24 cellular contexts compared by ENCODE assay signal in genomic region chr2:196195758-196196157, GRCh38. TPM values are rescaled to one million over a fixed set of nuclear protein-coding genes. Genes with fewer than 3 reads are reported as not detected.
DNase-seq lines count a peak whose midpoint lies in the region; ATAC-seq lines count a peak whose summit lies in the region.
"Had no signal": no experiment of that assay in that cellular context is flagged by ENCODE, and none has a peak within 500 bp of the region (broad histone marks: within the 10 kb centered on the region; RNA-seq: fewer than 3 reads in every experiment).

No MANE protein-coding gene starts in this region.

- intact Hi-C loops in activated CD4-positive, alpha-beta T cell treated with anti-CD3 and anti-CD28 coated beads for 36 hours (cut with DNase I, micrococcal nuclease): loop anchor here in 1 of 2 experiments (1.0 kb wide), 1 partner anchor 12 kb away; no protein-coding TSS in a partner anchor
- intact Hi-C loops in activated CD4-positive, alpha-beta T cell treated with anti-CD3 and anti-CD28 coated beads, Interleukin-2, amount 10 ng/mL, durations not matched to agents 24 days and 14 days (cut with micrococcal nuclease): loop anchor here (1.0 kb wide), 1 partner anchor 9 kb away; no protein-coding TSS in a partner anchor

- ATAC-seq in activated CD4-positive, alpha-beta T cell treated with anti-CD3 and anti-CD28 coated beads for 36 hours: no peak
- no peak for ATAC-seq in stimulated activated naive CD8-positive, alpha-beta T cell treated with anti-CD3 and anti-CD28 coated beads, Interleukin-15, Interleukin-2, amounts not matched to agents 100 U/mL and 50 U/mL, for 24 hours
- ATAC-seq in activated naive CD8-positive, alpha-beta T cell treated with anti-CD3 and anti-CD28 coated beads, Interleukin-2, amount 50 U/mL, for 24 hours: no peak
- ATAC-seq in GM19452 (IDR thresholded peaks at IDR 0.05; ENCODE audit: unreplicated experiment): no peak
- ATAC-seq: left cardiac atrium had no signal

- no peak overlapping the region for H3K4me3 Mint-ChIP-seq in activated CD4-positive, alpha-beta T cell treated with anti-CD3 and anti-CD28 coated beads for 36 hours
- no peak overlapping the region for H3K4me3 Mint-ChIP-seq in activated CD4-positive, alpha-beta T cell treated with anti-CD3 and anti-CD28 coated beads, Interleukin-2, amount 10 ng/mL, durations not matched to agents 24 days and 14 days
- peak overlapping the region; percentile 15 for H3K4me3 Mint-ChIP-seq in stimulated activated naive CD8-positive, alpha-beta T cell treated with anti-CD3 and anti-CD28 coated beads, Interleukin-15, Interleukin-2, amounts not matched to agents 100 ng/mL and 50 ng/mL, for 24 hours
- no peak overlapping the region for H3K4me3 Mint-ChIP-seq in activated naive CD8-positive, alpha-beta T cell treated with anti-CD3 and anti-CD28 coated beads, Interleukin-2, amount 50 U/mL, for 24 hours
- H3K4me3 Mint-ChIP-seq: T-helper 1 cell treated with Interleukin-12 subunit alpha and Interleukin-12 subunit beta and Interleukin-4 antibody, amounts not matched to agents 30 μg/mL and 1 μg/mL, for 36 hours had no signal

- DNase-seq in activated CD4-positive, alpha-beta T cell treated with anti-CD3 and anti-CD28 coated beads for 36 hours: no peak
- DNase-seq in activated CD4-positive, alpha-beta T cell treated with anti-CD3 and anti-CD28 coated beads, Interleukin-2, amount 10 ng/mL, durations not matched to agents 24 days and 14 days: no peak
- no peak for DNase-seq in stimulated activated naive CD8-positive, alpha-beta T cell treated with anti-CD3 and anti-CD28 coated beads, Interleukin-15, Interleukin-2, amounts not matched to agents 100 U/mL and 50 U/mL, for 24 hours
- DNase-seq in activated naive CD8-positive, alpha-beta T cell treated with anti-CD3 and anti-CD28 coated beads, Interleukin-2, amount 50 U/mL, for 24 hours: no peak
- no peak for DNase-seq in DMS53 treated with DMSO at 0.1 percent for 48 hours (lab: John Stamatoyannopoulos, UW; ENCODE audit: unreplicated experiment)
- no peak for DNase-seq in AML-193 (lab: John Stamatoyannopoulos, UW)
- DNase-seq: 8988T; activated CD8-positive, alpha-beta memory T cell treated with anti-CD3 and anti-CD28 coated beads, Interleukin-2, amount 50 U/mL, for 4 hours; activated effector memory CD4-positive, alpha-beta T cell treated with Interleukin-2 at 50 U/mL for 16 hours; amniotic stem cell; HCEC 1CT; hippocampal formation; KBM-7; left cardiac atrium; mesendoderm; MV-4-11; NCI-H146; NCI-H2107; NCI-H446; NCI-H774; stimulated activated naive CD4-positive, alpha-beta T cell treated with Interleukin-2 at 50 U/mL for 16 hours had no signal

- no peaks in the 10 kb centered on the region for H3K9me3 Mint-ChIP-seq in activated CD4-positive, alpha-beta T cell treated with anti-CD3 and anti-CD28 coated beads for 36 hours (ENCODE audit: low read depth)
- H3K9me3 Mint-ChIP-seq in activated CD4-positive, alpha-beta T cell treated with anti-CD3 and anti-CD28 coated beads, Interleukin-2, amount 10 ng/mL, durations not matched to agents 24 days and 14 days: peaks cover 18% of the 10 kb centered on the region
- H3K9me3 Mint-ChIP-seq in stimulated activated naive CD8-positive, alpha-beta T cell treated with anti-CD3 and anti-CD28 coated beads, Interleukin-15, Interleukin-2, amounts not matched to agents 100 ng/mL and 50 ng/mL, for 24 hours: no peaks in the 10 kb centered on the region
- H3K9me3 Mint-ChIP-seq in activated naive CD8-positive, alpha-beta T cell treated with anti-CD3 and anti-CD28 coated beads, Interleukin-2, amount 50 U/mL, for 24 hours: no peaks in the 10 kb centered on the region

- CTCF ChIA-PET in activated CD4-positive, alpha-beta T cell treated with anti-CD3 and anti-CD28 coated beads for 36 hours (lab: Charles Lee): interaction anchor here (0.6 to 2.1 kb wide), 14 partner anchors 10 to 127 kb away, joined by 3 to 8 read pairs (median 4); partner anchors contain the start of gene DNAH7

- peak overlapping the region; percentile 75 for H3K27ac Mint-ChIP-seq in activated CD4-positive, alpha-beta T cell treated with anti-CD3 and anti-CD28 coated beads for 36 hours
- H3K27ac Mint-ChIP-seq in activated CD4-positive, alpha-beta T cell treated with anti-CD3 and anti-CD28 coated beads, Interleukin-2, amount 10 ng/mL, durations not matched to agents 24 days and 14 days: no peak overlapping the region
- H3K27ac Mint-ChIP-seq in stimulated activated naive CD8-positive, alpha-beta T cell treated with anti-CD3 and anti-CD28 coated beads, Interleukin-15, Interleukin-2, amounts not matched to agents 100 ng/mL and 50 ng/mL, for 24 hours: peak overlapping the region; percentile 69
- peak overlapping the region; percentile 4 for H3K27ac Mint-ChIP-seq in activated naive CD8-positive, alpha-beta T cell treated with anti-CD3 and anti-CD28 coated beads, Interleukin-2, amount 50 U/mL, for 24 hours
- H3K27ac Mint-ChIP-seq: T-helper 1 cell treated with Interleukin-12 subunit alpha and Interleukin-12 subunit beta and Interleukin-4 antibody, amounts not matched to agents 30 μg/mL and 1 μg/mL, for 36 hours had no signal

- H3K4me1 Mint-ChIP-seq in activated CD4-positive, alpha-beta T cell treated with anti-CD3 and anti-CD28 coated beads for 36 hours: peaks cover 59% of the 10 kb centered on the region
- H3K4me1 Mint-ChIP-seq in activated CD4-positive, alpha-beta T cell treated with anti-CD3 and anti-CD28 coated beads, Interleukin-2, amount 10 ng/mL, durations not matched to agents 24 days and 14 days: peaks cover 28% of the 10 kb centered on the region
- peaks cover 59% of the 10 kb centered on the region for H3K4me1 Mint-ChIP-seq in stimulated activated naive CD8-positive, alpha-beta T cell treated with anti-CD3 and anti-CD28 coated beads, Interleukin-15, Interleukin-2, amounts not matched to agents 100 ng/mL and 50 ng/mL, for 24 hours (ENCODE audit: low read depth)
- H3K4me1 Mint-ChIP-seq in activated naive CD8-positive, alpha-beta T cell treated with anti-CD3 and anti-CD28 coated beads, Interleukin-2, amount 50 U/mL, for 24 hours: peaks cover 43% of the 10 kb centered on the region

- POLR2A ChIA-PET in activated CD4-positive, alpha-beta T cell treated with anti-CD3 and anti-CD28 coated beads for 36 hours (lab: Charles Lee): interaction anchor here (1.0 to 1.4 kb wide), 3 partner anchors 16 to 38 kb away, joined by 3 read pairs; no protein-coding TSS in a partner anchor

- peaks cover 3% of the 10 kb centered on the region for H3K36me3 Mint-ChIP-seq in activated CD4-positive, alpha-beta T cell treated with anti-CD3 and anti-CD28 coated beads for 36 hours (ENCODE audit: low read depth)
- H3K36me3 Mint-ChIP-seq in activated CD4-positive, alpha-beta T cell treated with anti-CD3 and anti-CD28 coated beads, Interleukin-2, amount 10 ng/mL, durations not matched to agents 24 days and 14 days (ENCODE audit: low read depth): peaks cover 1% of the 10 kb centered on the region
- H3K36me3 Mint-ChIP-seq in stimulated activated naive CD8-positive, alpha-beta T cell treated with anti-CD3 and anti-CD28 coated beads, Interleukin-15, Interleukin-2, amounts not matched to agents 100 ng/mL and 50 ng/mL, for 24 hours (ENCODE audit: low read depth): no peaks in the 10 kb centered on the region
- no peaks in the 10 kb centered on the region for H3K36me3 Mint-ChIP-seq in activated naive CD8-positive, alpha-beta T cell treated with anti-CD3 and anti-CD28 coated beads, Interleukin-2, amount 50 U/mL, for 24 hours (ENCODE audit: low read depth)

- H3K27me3 Mint-ChIP-seq in activated CD4-positive, alpha-beta T cell treated with anti-CD3 and anti-CD28 coated beads for 36 hours: no peaks in the 10 kb centered on the region
- H3K27me3 Mint-ChIP-seq in activated CD4-positive, alpha-beta T cell treated with anti-CD3 and anti-CD28 coated beads, Interleukin-2, amount 10 ng/mL, durations not matched to agents 24 days and 14 days: no peaks in the 10 kb centered on the region
- H3K27me3 Mint-ChIP-seq in stimulated activated naive CD8-positive, alpha-beta T cell treated with anti-CD3 and anti-CD28 coated beads, Interleukin-15, Interleukin-2, amounts not matched to agents 100 ng/mL and 50 ng/mL, for 24 hours: no peaks in the 10 kb centered on the region
- H3K27me3 Mint-ChIP-seq in activated naive CD8-positive, alpha-beta T cell treated with anti-CD3 and anti-CD28 coated beads, Interleukin-2, amount 50 U/mL, for 24 hours: no peaks in the 10 kb centered on the region

RNA-seq across cellular contexts. Expression of gene STK17B, which starts 24.4 kb away (rescaled TPM):
- 100 to 1,000 TPM; 159 to 178 TPM for total RNA-seq in activated CD4-positive, alpha-beta T cell treated with anti-CD3 and anti-CD28 coated beads for 36 hours
- 129 and 131 TPM in 2 replicates for total RNA-seq in activated CD4-positive, alpha-beta T cell treated with anti-CD3 and anti-CD28 coated beads, Interleukin-2, amount 10 ng/mL, durations not matched to agents 24 days and 14 days
